26 cellular contexts compared by ENCODE assay signal in genomic region chr1:10789392-10790154, GRCh38. TPM values are rescaled to one million over a fixed set of nuclear protein-coding genes. Genes with fewer than 3 reads are reported as not detected.
A peak's percentile ranks its signal among the peaks of the same experiment; 100 is the strongest.
DNase-seq lines count a peak whose midpoint lies in the region; ATAC-seq and TF ChIP-seq lines count a peak whose summit lies in the region.
"Had no signal": no experiment of that assay in that cellular context is flagged by ENCODE, and none has a peak within 500 bp of the region (broad histone marks: within the 10 kb centered on the region; RNA-seq: fewer than 3 reads in every experiment).

No MANE protein-coding gene starts in this region.

- H3K9me3 ChIP-seq in duodenal mucosa (ENCODE audit: control insufficient read depth in 1 of 2, low read length in 2 of 2) = no peaks in the 10 kb centered on the region
- no peaks in the 10 kb centered on the region for H3K9me3 ChIP-seq in gastroesophageal sphincter
- H3K9me3 ChIP-seq: ascending aorta, pancreas, testis had no signal

- H3K9ac ChIP-seq in duodenal mucosa (ENCODE audit: low read depth in 1 of 2, low read length in 2 of 2) (no peak overlapping the region), rectal smooth muscle tissue (ENCODE audit: low read length) (no peak overlapping the region)

- H3K36me3 ChIP-seq in duodenal mucosa (ENCODE audit: control insufficient read depth in 1 of 2, insufficient read depth in 2 of 2, low read length in 2 of 2) (no peaks in the 10 kb centered on the region), rectal smooth muscle tissue (ENCODE audit: control insufficient read depth, insufficient read depth, low read length) (no peaks in the 10 kb centered on the region), gastroesophageal sphincter (no peaks in the 10 kb centered on the region)
- H3K36me3 ChIP-seq: ascending aorta, pancreas had no signal

- no peaks in the 10 kb centered on the region for H3K9me3 Mint-ChIP-seq in activated CD4-positive, alpha-beta T cell treated with anti-CD3 and anti-CD28 coated beads for 36 hours (ENCODE audit: low read depth)
- H3K9me3 Mint-ChIP-seq: activated CD4-positive, alpha-beta T cell treated with anti-CD3 and anti-CD28 coated beads, Interleukin-2, amount 10 ng/mL, durations not matched to agents 7 days and 5 days; activated naive CD4-positive, alpha-beta T cell treated with anti-CD3 and anti-CD28 coated beads, Interleukin-2, amount 50 U/mL, for 72 hours; activated T-helper 17 cell treated with anti-CD3 and anti-CD28 coated beads, Interleukin-2, amount 50 U/mL, for 72 hours; central memory CD8-positive, alpha-beta T cell; stimulated activated effector memory CD8-positive, alpha-beta T cell treated with anti-CD3 and anti-CD28 coated beads, Interleukin-12 subunit alpha, Interleukin-12 subunit beta, amount 100 ng/mL, for 72 hours had no signal

- no peaks in the 10 kb centered on the region for H3K36me3 Mint-ChIP-seq in activated CD4-positive, alpha-beta T cell treated with anti-CD3 and anti-CD28 coated beads for 36 hours (ENCODE audit: low read depth)
- H3K36me3 Mint-ChIP-seq: activated naive CD4-positive, alpha-beta T cell treated with anti-CD3 and anti-CD28 coated beads, Interleukin-2, amount 50 U/mL, for 72 hours; naive B cell; stimulated activated effector memory CD8-positive, alpha-beta T cell treated with anti-CD3 and anti-CD28 coated beads, Interleukin-12 subunit alpha, Interleukin-12 subunit beta, amount 100 ng/mL, for 72 hours had no signal

- H3K27me3 Mint-ChIP-seq in activated CD4-positive, alpha-beta T cell treated with anti-CD3 and anti-CD28 coated beads for 36 hours = peaks cover 30% of the 10 kb centered on the region

- ATAC-seq in HG03095 (IDR thresholded peaks at IDR 0.05; ENCODE audit: unreplicated experiment) (no peak), gastroesophageal sphincter (no peak)
- ATAC-seq in activated CD4-positive, alpha-beta T cell treated with anti-CD3 and anti-CD28 coated beads for 36 hours = no peak
- ATAC-seq: activated naive CD4-positive, alpha-beta T cell treated with anti-CD3 and anti-CD28 coated beads, Interleukin-2, amount 50 U/mL, for 72 hours; activated T-helper 17 cell treated with anti-CD3 and anti-CD28 coated beads, Interleukin-2, amount 50 U/mL, for 72 hours; foreskin keratinocyte had no signal

- H3K4me1 Mint-ChIP-seq in activated CD4-positive, alpha-beta T cell treated with anti-CD3 and anti-CD28 coated beads for 36 hours = peaks cover 8% of the 10 kb centered on the region
- H3K4me1 Mint-ChIP-seq: activated T-helper 17 cell treated with anti-CD3 and anti-CD28 coated beads, Interleukin-2, amount 50 U/mL, for 72 hours had no signal

- peaks cover 40 to 55% of the 10 kb centered on the region in 2 donors for H3K4me1 ChIP-seq in duodenal mucosa (ENCODE audit: control insufficient read depth in 1 of 2, insufficient read depth in 2 of 2, low read length in 2 of 2)
- H3K4me1 ChIP-seq in rectal smooth muscle tissue (ENCODE audit: control insufficient read depth, insufficient read depth, low read length) = peaks cover 21% of the 10 kb centered on the region
- H3K4me1 ChIP-seq in gastroesophageal sphincter = peaks cover 0 to 49% (median 5%) of the 10 kb centered on the region in 3 donors

- no peak overlapping the region for H3K4me3 Mint-ChIP-seq in activated CD4-positive, alpha-beta T cell treated with anti-CD3 and anti-CD28 coated beads for 36 hours
- H3K4me3 Mint-ChIP-seq: activated CD4-positive, alpha-beta T cell treated with anti-CD3 and anti-CD28 coated beads, Interleukin-2, amount 10 ng/mL, durations not matched to agents 7 days and 5 days; activated T-helper 17 cell treated with anti-CD3 and anti-CD28 coated beads, Interleukin-2, amount 50 U/mL, for 72 hours; central memory CD8-positive, alpha-beta T cell; naive B cell; stimulated activated effector memory CD8-positive, alpha-beta T cell treated with anti-CD3 and anti-CD28 coated beads, Interleukin-12 subunit alpha, Interleukin-12 subunit beta, amount 100 ng/mL, for 72 hours had no signal

- no peak for TF ChIP-seq EP300 in gastroesophageal sphincter (IDR thresholded peaks at IDR 0.05)

- H3K4me3 ChIP-seq in duodenal mucosa (ENCODE audit: low read depth in 1 of 2, low read length in 2 of 2) (peak overlapping the region; percentile 2 to 27), rectal smooth muscle tissue (ENCODE audit: low read length) (no peak overlapping the region), gastroesophageal sphincter (no peak overlapping the region)
- H3K4me3 ChIP-seq: ascending aorta, pancreas, testis had no signal

- TF ChIP-seq POLR2A in gastroesophageal sphincter (IDR thresholded peaks at IDR 0.05) = no peak

- CTCF ChIA-PET in activated CD4-positive, alpha-beta T cell treated with anti-CD3 and anti-CD28 coated beads for 36 hours (lab: Charles Lee) = no interaction called here

- intact Hi-C loops in activated CD4-positive, alpha-beta T cell treated with anti-CD3 and anti-CD28 coated beads for 36 hours (cut with DNase I, micrococcal nuclease) = loop anchor here in 1 of 2 experiments (10.0 kb wide), 1 partner anchor 275 kb away; no protein-coding TSS in a partner anchor

- H3K27ac Mint-ChIP-seq in activated CD4-positive, alpha-beta T cell treated with anti-CD3 and anti-CD28 coated beads for 36 hours = no peak overlapping the region
- H3K27ac Mint-ChIP-seq: activated CD4-positive, alpha-beta T cell treated with anti-CD3 and anti-CD28 coated beads, Interleukin-2, amount 10 ng/mL, durations not matched to agents 7 days and 5 days; activated naive CD4-positive, alpha-beta T cell treated with anti-CD3 and anti-CD28 coated beads, Interleukin-2, amount 50 U/mL, for 72 hours; activated T-helper 17 cell treated with anti-CD3 and anti-CD28 coated beads, Interleukin-2, amount 50 U/mL, for 72 hours; naive B cell; stimulated activated effector memory CD8-positive, alpha-beta T cell treated with anti-CD3 and anti-CD28 coated beads, Interleukin-12 subunit alpha, Interleukin-12 subunit beta, amount 100 ng/mL, for 72 hours had no signal

- WGBS in gastroesophageal sphincter (ENCODE audit: low coverage in 1 of 2), 2 donors = 81 to 82% methylated on average over 6 to 11 of the region's 18 CpGs

- H3K27me3 ChIP-seq in duodenal mucosa (ENCODE audit: control insufficient read depth in 1 of 2, insufficient read depth in 2 of 2, low read length in 2 of 2) = peaks cover 0 to 8% of the 10 kb centered on the region in 2 donors
- no peaks in the 10 kb centered on the region for H3K27me3 ChIP-seq in rectal smooth muscle tissue (ENCODE audit: control insufficient read depth, insufficient read depth, low read length)
- H3K27me3 ChIP-seq in gastroesophageal sphincter = peaks cover 69% of the 10 kb centered on the region
- H3K27me3 ChIP-seq: ascending aorta, pancreas had no signal

- H3K27ac ChIP-seq in C4-2B (peak overlapping the region; percentile 67), duodenal mucosa (ENCODE audit: low read depth, low read length) (no peak overlapping the region), rectal smooth muscle tissue (ENCODE audit: low read depth, low read length) (peak overlapping the region; percentile 72), gastroesophageal sphincter (peak overlapping the region in 2 of 4 donors; percentile 33 to 54)
- H3K27ac ChIP-seq: ascending aorta, foreskin keratinocyte, testis had no signal

- TF ChIP-seq CTCF in C4-2B (conservative IDR thresholded peaks at IDR 0.05) = no peak
- TF ChIP-seq CTCF in gastroesophageal sphincter (IDR thresholded peaks at IDR 0.05) = no peak

- POLR2A ChIA-PET in activated CD4-positive, alpha-beta T cell treated with anti-CD3 and anti-CD28 coated beads for 36 hours (lab: Charles Lee) = no interaction called here

- peak; percentile 47 for DNase-seq in DMS 273 (lab: John Stamatoyannopoulos, UW; ENCODE audit: unreplicated experiment)
- no peak for DNase-seq in DMS 273 treated with DMSO at 0.1 percent for 48 hours (lab: John Stamatoyannopoulos, UW)
- no peak for DNase-seq in activated CD4-positive, alpha-beta T cell treated with anti-CD3 and anti-CD28 coated beads for 36 hours
- DNase-seq: activated CD4-positive, alpha-beta T cell treated with anti-CD3 and anti-CD28 coated beads, Interleukin-2, amount 10 ng/mL, durations not matched to agents 7 days and 5 days; AML-193; DND-41; foreskin keratinocyte; mammary epithelial cell; naive B cell; NCI-H1694 treated with DMSO at 0.1 percent for 48 hours; NCI-H774; SIG-M5; stimulated activated CD4-positive, alpha-beta T cell treated with anti-CD3 and anti-CD28 coated beads, Interleukin-1b, Interleukin-23, amount 100 ng/mL, for 48 hours; T-helper 1 cell; testis had no signal

RNA-seq across cellular contexts. Expression of gene CASZ1, which starts 6.9 kb away (rescaled TPM):
- total RNA-seq in activated CD4-positive, alpha-beta T cell treated with anti-CD3 and anti-CD28 coated beads for 36 hours = 1 to 10 TPM; 3.7 to 4.0 TPM
- 10 to 100 TPM; 22.1 to 47.4 (median 28.0) TPM for total RNA-seq in gastroesophageal sphincter

Comparison
In these comparisons a context has a peak if more than half of its experiments do, and no peak if none do; other contexts are left out.
1. H3K4me3 ChIP-seq: peak in duodenal mucosa (2 of 2); none in rectal smooth muscle tissue (single experiment) and gastroesophageal sphincter (0 of 2).
2. RNA of gene CASZ1, which starts 6.9 kb away (total RNA-seq): 22.1 to 47.4 TPM in gastroesophageal sphincter; 3.7 to 4.0 TPM in activated CD4-positive, alpha-beta T cell treated with anti-CD3 and anti-CD28 coated beads for 36 hours; every median in the first group is over 4 times any median in the second.